ENCODE assay signal across 19 cellular contexts in the genomic region with DNA sequence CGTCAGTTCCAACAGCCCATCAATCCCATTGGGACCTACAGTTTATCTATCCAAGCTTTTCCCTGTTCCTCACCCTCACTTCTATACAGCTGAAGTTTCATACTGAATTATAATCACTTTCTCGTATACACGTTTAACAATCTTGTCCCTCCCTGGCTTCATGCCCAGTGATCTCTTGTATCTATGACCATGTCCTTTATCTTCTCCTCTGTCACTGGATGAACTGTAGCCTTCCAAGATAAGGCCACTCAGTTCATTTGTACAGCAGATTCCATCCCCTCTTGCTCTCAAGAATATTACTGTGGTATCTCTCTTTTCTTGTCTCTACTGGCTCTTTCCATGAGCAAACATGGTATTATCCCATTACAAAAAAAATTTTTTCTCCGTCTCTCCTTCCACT. TPM values are rescaled to one million over a fixed set of nuclear protein-coding genes. Genes with fewer than 3 reads are reported as not detected.
DNase-seq lines count a peak whose midpoint lies in the region; ATAC-seq and TF ChIP-seq lines count a peak whose summit lies in the region.
"Had no signal": no experiment of that assay in that cellular context is flagged by ENCODE, and none has a peak within 500 bp of the region (broad histone marks: within the 10 kb centered on the region; RNA-seq: fewer than 3 reads in every experiment).

No MANE protein-coding gene starts in this region.

- H3K4me3 ChIP-seq in Caco-2 (ENCODE audit: low read depth, low read length) (no peak overlapping the region), foreskin fibroblast (ENCODE audit: low read depth in 1 of 2, low read length in 2 of 2) (no peak overlapping the region)
- H3K4me3 ChIP-seq: GM23248, PC-9, SK-N-MC had no signal

- no peaks in the 10 kb centered on the region; the same call in 1 of the 2 replicates for H3K36me3 ChIP-seq in Caco-2 (ENCODE audit: control insufficient read depth, insufficient read depth, low read length)

- POLR2A ChIA-PET in activated CD8-positive, alpha-beta T cell treated with anti-CD3 and anti-CD28 coated beads for 36 hours (lab: Charles Lee): interaction anchor here (1.2 to 7.6 kb wide), 4 partner anchors 8 to 24 kb away, joined by 3 to 60 read pairs (median 4); partner anchors contain the start of gene CTNNB1
- POLR2A ChIA-PET in activated CD8-positive, alpha-beta T cell treated with anti-CD3 and anti-CD28 coated beads, Interleukin-2, amount 10 ng/mL, durations not matched to agents 7 days and 5 days (lab: Charles Lee): interaction anchor here (1.3 to 1.6 kb wide), 2 partner anchors 9 kb away, joined by 6 to 11 read pairs; partner anchors contain the start of gene CTNNB1
- POLR2A ChIA-PET in Caco-2 (lab: Charles Lee): no interaction called here

- H3K4me1 ChIP-seq in Caco-2: peaks cover 37% of the 10 kb centered on the region

- ATAC-seq in activated CD8-positive, alpha-beta T cell treated with anti-CD3 and anti-CD28 coated beads for 36 hours: no peak
- ATAC-seq in activated CD8-positive, alpha-beta T cell treated with anti-CD3 and anti-CD28 coated beads, Interleukin-2, amount 10 ng/mL, durations not matched to agents 7 days and 5 days: no peak
- ATAC-seq in natural killer cell treated with Interleukin-12 subunit alpha and Interleukin-12 subunit beta and Interleukin-15 and Interleukin-18, amount 100 ng/mL, for 72 hours: no peak
- ATAC-seq: stimulated activated naive CD8-positive, alpha-beta T cell treated with anti-CD3 and anti-CD28 coated beads, Interleukin-15, Interleukin-2, amounts not matched to agents 100 U/mL and 50 U/mL, for 24 hours had no signal

- H3K27me3 Mint-ChIP-seq in activated CD8-positive, alpha-beta T cell treated with anti-CD3 and anti-CD28 coated beads for 36 hours: no peaks in the 10 kb centered on the region
- H3K27me3 Mint-ChIP-seq in activated CD8-positive, alpha-beta T cell treated with anti-CD3 and anti-CD28 coated beads, Interleukin-2, amount 10 ng/mL, durations not matched to agents 7 days and 5 days (ENCODE audit: low read depth): no peaks in the 10 kb centered on the region
- H3K27me3 Mint-ChIP-seq in endothelial cell (ENCODE audit: unreplicated experiment) (peaks cover 5% of the 10 kb centered on the region), Caco-2 (ENCODE audit: insufficient read depth, unreplicated experiment) (no peaks in the 10 kb centered on the region)
- no peaks in the 10 kb centered on the region for H3K27me3 Mint-ChIP-seq in natural killer cell treated with Interleukin-12 subunit alpha and Interleukin-12 subunit beta and Interleukin-15 and Interleukin-18, amount 100 ng/mL, for 72 hours

- DNase-seq in activated CD8-positive, alpha-beta T cell treated with anti-CD3 and anti-CD28 coated beads for 36 hours: no peak
- no peak for DNase-seq in activated CD8-positive, alpha-beta T cell treated with anti-CD3 and anti-CD28 coated beads, Interleukin-2, amount 10 ng/mL, durations not matched to agents 7 days and 5 days
- DNase-seq in OCI-M1 (lab: John Stamatoyannopoulos, UW): peak; percentile 27
- DNase-seq in endothelial cell (ENCODE audit: low spot score): no peak
- no peak for DNase-seq in natural killer cell treated with Interleukin-12 subunit alpha and Interleukin-12 subunit beta and Interleukin-15 and Interleukin-18, amount 100 ng/mL, for 72 hours (ENCODE audit: low spot score)
- DNase-seq in mesenteric fat pad (ENCODE audit: low spot score): no peak
- DNase-seq in Caco-2: no peak
- DNase-seq in foreskin fibroblast: no peak
- DNase-seq: activated CD4-positive, alpha-beta T cell treated with anti-CD3 and anti-CD28 coated beads, Interleukin-2, amount 50 U/mL, for 4 hours; amygdala; foreskin melanocyte; GM23248; KBM-7; NCI-H1105; NCI-H2107; NCI-H526; PC-9; stimulated activated naive CD8-positive, alpha-beta T cell treated with anti-CD3 and anti-CD28 coated beads, Interleukin-15, Interleukin-2, amounts not matched to agents 100 U/mL and 50 U/mL, for 24 hours had no signal

- H3K9me3 Mint-ChIP-seq in activated CD8-positive, alpha-beta T cell treated with anti-CD3 and anti-CD28 coated beads for 36 hours: peaks cover 8% of the 10 kb centered on the region
- no peaks in the 10 kb centered on the region for H3K9me3 Mint-ChIP-seq in activated CD8-positive, alpha-beta T cell treated with anti-CD3 and anti-CD28 coated beads, Interleukin-2, amount 10 ng/mL, durations not matched to agents 7 days and 5 days (ENCODE audit: insufficient read depth)
- H3K9me3 Mint-ChIP-seq in endothelial cell (ENCODE audit: unreplicated experiment) (no peaks in the 10 kb centered on the region), Caco-2 (ENCODE audit: unreplicated experiment) (no peaks in the 10 kb centered on the region)
- H3K9me3 Mint-ChIP-seq in natural killer cell treated with Interleukin-12 subunit alpha and Interleukin-12 subunit beta and Interleukin-15 and Interleukin-18, amount 100 ng/mL, for 72 hours: no peaks in the 10 kb centered on the region

- no peak for TF ChIP-seq CTCF in activated CD8-positive, alpha-beta T cell treated with anti-CD3 and anti-CD28 coated beads for 36 hours (IDR thresholded peaks at IDR 0.05)
- TF ChIP-seq CTCF in endothelial cell (IDR thresholded peaks at IDR 0.05; ENCODE audit: unreplicated experiment) (no peak), Caco-2 (IDR thresholded peaks at IDR 0.05; ENCODE audit: insufficient read depth in 1 of 2, low read depth in 1 of 2, low read length in 1 of 2, severe bottlenecking in 1 of 2, unreplicated experiment in 1 of 2) (no peak), foreskin fibroblast (IDR thresholded peaks at IDR 0.05; ENCODE audit: low read depth, low read length) (no peak)

- no peaks in the 10 kb centered on the region for H3K9me3 ChIP-seq in Caco-2

- intact Hi-C loops in activated CD8-positive, alpha-beta T cell treated with anti-CD3 and anti-CD28 coated beads for 36 hours (cut with micrococcal nuclease): no loop called here
- intact Hi-C loops in Caco-2 (cut with micrococcal nuclease; ENCODE audit: unreplicated experiment): loop anchor here (10.0 kb wide), 2 partner anchors 484 to 884 kb away; no protein-coding TSS in a partner anchor

- H3K27me3 ChIP-seq in Caco-2 (replicated peaks; ENCODE audit: control insufficient read depth, insufficient read depth, low read length): no peaks in the 10 kb centered on the region

- BruUV-seq in Caco-2 (replicated peaks; lab: Mats Ljungman, UMichigan): no TSS peak

- H3K36me3 Mint-ChIP-seq in activated CD8-positive, alpha-beta T cell treated with anti-CD3 and anti-CD28 coated beads for 36 hours (ENCODE audit: low read depth): peaks cover 32% of the 10 kb centered on the region
- H3K36me3 Mint-ChIP-seq in activated CD8-positive, alpha-beta T cell treated with anti-CD3 and anti-CD28 coated beads, Interleukin-2, amount 10 ng/mL, durations not matched to agents 7 days and 5 days (ENCODE audit: low read depth): peaks cover 42% of the 10 kb centered on the region
- H3K36me3 Mint-ChIP-seq in endothelial cell (ENCODE audit: low read depth, unreplicated experiment) (peaks cover 6% of the 10 kb centered on the region), Caco-2 (ENCODE audit: insufficient read depth, unreplicated experiment) (peaks cover 11% of the 10 kb centered on the region)
- H3K36me3 Mint-ChIP-seq in natural killer cell treated with Interleukin-12 subunit alpha and Interleukin-12 subunit beta and Interleukin-15 and Interleukin-18, amount 100 ng/mL, for 72 hours: no peaks in the 10 kb centered on the region

- peak overlapping the region; percentile 22 for H3K27ac Mint-ChIP-seq in activated CD8-positive, alpha-beta T cell treated with anti-CD3 and anti-CD28 coated beads for 36 hours
- H3K27ac Mint-ChIP-seq in activated CD8-positive, alpha-beta T cell treated with anti-CD3 and anti-CD28 coated beads, Interleukin-2, amount 10 ng/mL, durations not matched to agents 7 days and 5 days: no peak overlapping the region
- no peak overlapping the region for H3K27ac Mint-ChIP-seq in endothelial cell (ENCODE audit: unreplicated experiment)
- H3K27ac Mint-ChIP-seq in natural killer cell treated with Interleukin-12 subunit alpha and Interleukin-12 subunit beta and Interleukin-15 and Interleukin-18, amount 100 ng/mL, for 72 hours: no peak overlapping the region
- H3K27ac Mint-ChIP-seq in Caco-2 (ENCODE audit: unreplicated experiment): no peak overlapping the region

- CTCF ChIA-PET in activated CD8-positive, alpha-beta T cell treated with anti-CD3 and anti-CD28 coated beads for 36 hours (lab: Charles Lee): interaction anchor here (0.7 to 1.3 kb wide), 2 partner anchors 18 to 32 kb away, joined by 3 to 4 read pairs; no protein-coding TSS in a partner anchor
- CTCF ChIA-PET in activated CD8-positive, alpha-beta T cell treated with anti-CD3 and anti-CD28 coated beads, Interleukin-2, amount 10 ng/mL, durations not matched to agents 7 days and 5 days (lab: Charles Lee): interaction anchor here (1.0 kb wide), 1 partner anchor 14 kb away, joined by 3 read pairs; no protein-coding TSS in a partner anchor
- CTCF ChIA-PET in Caco-2 (lab: Charles Lee): no interaction called here

- no peak overlapping the region for H3K4me3 Mint-ChIP-seq in activated CD8-positive, alpha-beta T cell treated with anti-CD3 and anti-CD28 coated beads for 36 hours
- H3K4me3 Mint-ChIP-seq in activated CD8-positive, alpha-beta T cell treated with anti-CD3 and anti-CD28 coated beads, Interleukin-2, amount 10 ng/mL, durations not matched to agents 7 days and 5 days: no peak overlapping the region
- H3K4me3 Mint-ChIP-seq in endothelial cell (ENCODE audit: unreplicated experiment) (peak overlapping the region; percentile 10), Caco-2 (ENCODE audit: unreplicated experiment) (no peak overlapping the region)
- H3K4me3 Mint-ChIP-seq in natural killer cell treated with Interleukin-12 subunit alpha and Interleukin-12 subunit beta and Interleukin-15 and Interleukin-18, amount 100 ng/mL, for 72 hours: peak overlapping the region; percentile 8

- peaks cover 82% of the 10 kb centered on the region for H3K4me1 Mint-ChIP-seq in activated CD8-positive, alpha-beta T cell treated with anti-CD3 and anti-CD28 coated beads for 36 hours (ENCODE audit: low read depth)
- H3K4me1 Mint-ChIP-seq in activated CD8-positive, alpha-beta T cell treated with anti-CD3 and anti-CD28 coated beads, Interleukin-2, amount 10 ng/mL, durations not matched to agents 7 days and 5 days (ENCODE audit: low read depth): peaks cover 60% of the 10 kb centered on the region
- H3K4me1 Mint-ChIP-seq in endothelial cell (ENCODE audit: unreplicated experiment) (peaks cover 80% of the 10 kb centered on the region), Caco-2 (ENCODE audit: low read depth, unreplicated experiment) (peaks cover 31% of the 10 kb centered on the region)
- peaks cover 70 to 79% of the 10 kb centered on the region in 2 donors for H3K4me1 Mint-ChIP-seq in natural killer cell treated with Interleukin-12 subunit alpha and Interleukin-12 subunit beta and Interleukin-15 and Interleukin-18, amount 100 ng/mL, for 72 hours (ENCODE audit: low read depth in 2 of 2)

RNA-seq across cellular contexts. Expression of gene CTNNB1, which starts 9.2 kb away (rescaled TPM):
- 100 to 1,000 TPM in 1 of 2 experiments, 10 to 100 TPM in 1; 99.9 to 104 TPM for total RNA-seq in activated CD8-positive, alpha-beta T cell treated with anti-CD3 and anti-CD28 coated beads for 36 hours
- 100 to 1,000 TPM; 112 TPM for total RNA-seq in activated CD8-positive, alpha-beta T cell treated with anti-CD3 and anti-CD28 coated beads, Interleukin-2, amount 10 ng/mL, durations not matched to agents 7 days and 5 days
- total RNA-seq in endothelial cell (ENCODE audit: unreplicated experiment) (1,051 TPM), mesenteric fat pad (375 TPM), Caco-2 (2022) (201 and 206 TPM in 2 replicates)
- 100 to 1,000 TPM; 140 to 155 TPM for total RNA-seq in natural killer cell treated with Interleukin-12 subunit alpha and Interleukin-12 subunit beta and Interleukin-15 and Interleukin-18, amount 100 ng/mL, for 72 hours

Comparison
In these comparisons a context has a peak if more than half of its experiments do, and no peak if none do; other contexts are left out.
1. H3K4me3 Mint-ChIP-seq: peak in endothelial cell (single experiment) and natural killer cell treated with Interleukin-12 subunit alpha and Interleukin-12 subunit beta and Interleukin-15 and Interleukin-18, amount 100 ng/mL, for 72 hours (single experiment); none in activated CD8-positive, alpha-beta T cell treated with anti-CD3 and anti-CD28 coated beads for 36 hours (single experiment), activated CD8-positive, alpha-beta T cell treated with anti-CD3 and anti-CD28 coated beads, Interleukin-2, amount 10 ng/mL, durations not matched to agents 7 days and 5 days (single experiment) and Caco-2 (single experiment).